2 cellular contexts compared by ENCODE assay signal in the genomic region with DNA sequence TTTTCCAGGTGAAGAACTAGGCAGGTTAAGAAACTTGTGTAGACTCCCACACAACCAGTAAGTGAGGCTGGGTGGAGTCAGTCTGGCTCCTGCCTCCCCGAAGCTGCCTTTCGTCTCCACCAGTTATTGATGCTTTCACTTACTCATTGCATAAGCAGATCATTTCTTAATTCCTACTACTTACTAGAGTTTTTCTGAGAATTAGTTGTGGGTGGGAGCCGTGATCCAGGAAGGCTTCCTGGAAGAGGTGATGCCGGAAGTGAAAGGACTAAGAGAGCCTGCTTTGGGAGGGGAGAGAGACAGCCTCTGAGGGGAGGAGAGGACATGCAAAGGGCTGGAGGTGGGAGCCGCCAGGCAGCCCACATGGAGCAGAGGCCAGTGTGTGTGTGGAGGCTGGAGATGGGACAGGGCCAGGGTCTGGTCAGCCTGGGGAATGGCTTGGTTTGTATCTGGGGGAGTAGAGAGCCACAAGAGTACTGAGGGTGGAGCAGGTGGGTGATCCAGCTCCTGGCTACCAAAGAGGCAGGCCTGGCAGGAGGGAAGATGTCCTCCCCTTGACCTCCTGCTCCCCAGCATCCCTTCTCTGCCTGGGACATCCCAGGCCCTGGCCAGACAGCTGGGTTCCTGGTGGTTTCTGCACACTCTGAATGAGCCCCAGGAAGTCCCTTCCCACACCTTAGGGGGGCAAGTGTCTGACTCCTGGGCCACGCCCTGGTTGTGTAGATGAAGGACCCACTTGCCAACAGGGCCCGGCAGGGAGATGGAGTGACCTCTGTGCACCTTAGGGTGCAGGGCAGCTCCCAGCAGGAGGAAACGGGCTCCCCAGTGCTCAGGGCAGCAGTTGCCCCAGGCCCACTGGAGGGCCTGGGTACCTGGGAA.
TF ChIP-seq lines count a peak whose summit lies in the region.

No MANE protein-coding gene starts in this region.

TF ChIP-seq in WTC11, 78 proteins besides CTCF, POLR2A, EP300 and RAD21:
- TF ChIP-seq GTF2I (CRISPR knock-in tag; conservative IDR thresholded peaks at IDR 0.05) = no peak
- TF ChIP-seq ZBTB21 (CRISPR knock-in tag; IDR thresholded peaks at IDR 0.05; ENCODE audit: borderline replicate concordance) = no peak
- TF ChIP-seq, protein P1, sequence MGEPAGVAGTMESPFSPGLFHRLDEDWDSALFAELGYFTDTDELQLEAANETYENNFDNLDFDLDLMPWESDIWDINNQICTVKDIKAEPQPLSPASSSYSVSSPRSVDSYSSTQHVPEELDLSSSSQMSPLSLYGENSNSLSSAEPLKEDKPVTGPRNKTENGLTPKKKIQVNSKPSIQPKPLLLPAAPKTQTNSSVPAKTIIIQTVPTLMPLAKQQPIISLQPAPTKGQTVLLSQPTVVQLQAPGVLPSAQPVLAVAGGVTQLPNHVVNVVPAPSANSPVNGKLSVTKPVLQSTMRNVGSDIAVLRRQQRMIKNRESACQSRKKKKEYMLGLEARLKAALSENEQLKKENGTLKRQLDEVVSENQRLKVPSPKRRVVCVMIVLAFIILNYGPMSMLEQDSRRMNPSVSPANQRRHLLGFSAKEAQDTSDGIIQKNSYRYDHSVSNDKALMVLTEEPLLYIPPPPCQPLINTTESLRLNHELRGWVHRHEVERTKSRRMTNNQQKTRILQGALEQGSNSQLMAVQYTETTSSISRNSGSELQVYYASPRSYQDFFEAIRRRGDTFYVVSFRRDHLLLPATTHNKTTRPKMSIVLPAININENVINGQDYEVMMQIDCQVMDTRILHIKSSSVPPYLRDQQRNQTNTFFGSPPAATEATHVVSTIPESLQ (CRISPR knock-in tag; IDR thresholded peaks at IDR 0.05) = no peak
- no peak for TF ChIP-seq ETV6 (CRISPR knock-in tag; IDR thresholded peaks at IDR 0.05)
- TF ChIP-seq FOXP1 (CRISPR knock-in tag; IDR thresholded peaks at IDR 0.05; ENCODE audit: borderline replicate concordance) = no peak
- TF ChIP-seq, protein P2, sequence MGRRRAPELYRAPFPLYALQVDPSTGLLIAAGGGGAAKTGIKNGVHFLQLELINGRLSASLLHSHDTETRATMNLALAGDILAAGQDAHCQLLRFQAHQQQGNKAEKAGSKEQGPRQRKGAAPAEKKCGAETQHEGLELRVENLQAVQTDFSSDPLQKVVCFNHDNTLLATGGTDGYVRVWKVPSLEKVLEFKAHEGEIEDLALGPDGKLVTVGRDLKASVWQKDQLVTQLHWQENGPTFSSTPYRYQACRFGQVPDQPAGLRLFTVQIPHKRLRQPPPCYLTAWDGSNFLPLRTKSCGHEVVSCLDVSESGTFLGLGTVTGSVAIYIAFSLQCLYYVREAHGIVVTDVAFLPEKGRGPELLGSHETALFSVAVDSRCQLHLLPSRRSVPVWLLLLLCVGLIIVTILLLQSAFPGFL (CRISPR knock-in tag; IDR thresholded peaks at IDR 0.05; ENCODE audit: borderline replicate concordance) = no peak
- no peak for TF ChIP-seq KAT7 (CRISPR knock-in tag; IDR thresholded peaks at IDR 0.05; ENCODE audit: borderline replicate concordance)
- TF ChIP-seq, protein P3, sequence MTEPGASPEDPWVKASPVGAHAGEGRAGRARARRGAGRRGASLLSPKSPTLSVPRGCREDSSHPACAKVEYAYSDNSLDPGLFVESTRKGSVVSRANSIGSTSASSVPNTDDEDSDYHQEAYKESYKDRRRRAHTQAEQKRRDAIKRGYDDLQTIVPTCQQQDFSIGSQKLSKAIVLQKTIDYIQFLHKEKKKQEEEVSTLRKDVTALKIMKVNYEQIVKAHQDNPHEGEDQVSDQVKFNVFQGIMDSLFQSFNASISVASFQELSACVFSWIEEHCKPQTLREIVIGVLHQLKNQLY (CRISPR knock-in tag; IDR thresholded peaks at IDR 0.05) = no peak
- TF ChIP-seq SMAD4 (CRISPR knock-in tag; IDR thresholded peaks at IDR 0.05) = no peak
- TF ChIP-seq, protein P4, sequence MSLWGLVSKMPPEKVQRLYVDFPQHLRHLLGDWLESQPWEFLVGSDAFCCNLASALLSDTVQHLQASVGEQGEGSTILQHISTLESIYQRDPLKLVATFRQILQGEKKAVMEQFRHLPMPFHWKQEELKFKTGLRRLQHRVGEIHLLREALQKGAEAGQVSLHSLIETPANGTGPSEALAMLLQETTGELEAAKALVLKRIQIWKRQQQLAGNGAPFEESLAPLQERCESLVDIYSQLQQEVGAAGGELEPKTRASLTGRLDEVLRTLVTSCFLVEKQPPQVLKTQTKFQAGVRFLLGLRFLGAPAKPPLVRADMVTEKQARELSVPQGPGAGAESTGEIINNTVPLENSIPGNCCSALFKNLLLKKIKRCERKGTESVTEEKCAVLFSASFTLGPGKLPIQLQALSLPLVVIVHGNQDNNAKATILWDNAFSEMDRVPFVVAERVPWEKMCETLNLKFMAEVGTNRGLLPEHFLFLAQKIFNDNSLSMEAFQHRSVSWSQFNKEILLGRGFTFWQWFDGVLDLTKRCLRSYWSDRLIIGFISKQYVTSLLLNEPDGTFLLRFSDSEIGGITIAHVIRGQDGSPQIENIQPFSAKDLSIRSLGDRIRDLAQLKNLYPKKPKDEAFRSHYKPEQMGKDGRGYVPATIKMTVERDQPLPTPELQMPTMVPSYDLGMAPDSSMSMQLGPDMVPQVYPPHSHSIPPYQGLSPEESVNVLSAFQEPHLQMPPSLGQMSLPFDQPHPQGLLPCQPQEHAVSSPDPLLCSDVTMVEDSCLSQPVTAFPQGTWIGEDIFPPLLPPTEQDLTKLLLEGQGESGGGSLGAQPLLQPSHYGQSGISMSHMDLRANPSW (CRISPR knock-in tag; conservative IDR thresholded peaks at IDR 0.05; ENCODE audit: low read depth) = no peak
- no peak for TF ChIP-seq ZNF671 (CRISPR knock-in tag; IDR thresholded peaks at IDR 0.05)
- TF ChIP-seq CREM (CRISPR knock-in tag; IDR thresholded peaks at IDR 0.05) = no peak
- no peak for TF ChIP-seq MXD4 (CRISPR knock-in tag; IDR thresholded peaks at IDR 0.05; ENCODE audit: borderline replicate concordance)
- TF ChIP-seq, protein P5, sequence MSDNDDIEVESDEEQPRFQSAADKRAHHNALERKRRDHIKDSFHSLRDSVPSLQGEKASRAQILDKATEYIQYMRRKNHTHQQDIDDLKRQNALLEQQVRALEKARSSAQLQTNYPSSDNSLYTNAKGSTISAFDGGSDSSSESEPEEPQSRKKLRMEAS (CRISPR knock-in tag; IDR thresholded peaks at IDR 0.05) = no peak

TF ChIP-seq in K562, 482 proteins besides CTCF, POLR2A, EP300 and RAD21:
- TF ChIP-seq BCOR (IDR thresholded peaks at IDR 0.05) = peak; percentile 73
- peak in 1 of 2 experiments; percentile 44; a peak in 1 of 4 replicates for TF ChIP-seq KDM1A (IDR thresholded peaks at IDR 0.05)
- TF ChIP-seq, protein P6, sequence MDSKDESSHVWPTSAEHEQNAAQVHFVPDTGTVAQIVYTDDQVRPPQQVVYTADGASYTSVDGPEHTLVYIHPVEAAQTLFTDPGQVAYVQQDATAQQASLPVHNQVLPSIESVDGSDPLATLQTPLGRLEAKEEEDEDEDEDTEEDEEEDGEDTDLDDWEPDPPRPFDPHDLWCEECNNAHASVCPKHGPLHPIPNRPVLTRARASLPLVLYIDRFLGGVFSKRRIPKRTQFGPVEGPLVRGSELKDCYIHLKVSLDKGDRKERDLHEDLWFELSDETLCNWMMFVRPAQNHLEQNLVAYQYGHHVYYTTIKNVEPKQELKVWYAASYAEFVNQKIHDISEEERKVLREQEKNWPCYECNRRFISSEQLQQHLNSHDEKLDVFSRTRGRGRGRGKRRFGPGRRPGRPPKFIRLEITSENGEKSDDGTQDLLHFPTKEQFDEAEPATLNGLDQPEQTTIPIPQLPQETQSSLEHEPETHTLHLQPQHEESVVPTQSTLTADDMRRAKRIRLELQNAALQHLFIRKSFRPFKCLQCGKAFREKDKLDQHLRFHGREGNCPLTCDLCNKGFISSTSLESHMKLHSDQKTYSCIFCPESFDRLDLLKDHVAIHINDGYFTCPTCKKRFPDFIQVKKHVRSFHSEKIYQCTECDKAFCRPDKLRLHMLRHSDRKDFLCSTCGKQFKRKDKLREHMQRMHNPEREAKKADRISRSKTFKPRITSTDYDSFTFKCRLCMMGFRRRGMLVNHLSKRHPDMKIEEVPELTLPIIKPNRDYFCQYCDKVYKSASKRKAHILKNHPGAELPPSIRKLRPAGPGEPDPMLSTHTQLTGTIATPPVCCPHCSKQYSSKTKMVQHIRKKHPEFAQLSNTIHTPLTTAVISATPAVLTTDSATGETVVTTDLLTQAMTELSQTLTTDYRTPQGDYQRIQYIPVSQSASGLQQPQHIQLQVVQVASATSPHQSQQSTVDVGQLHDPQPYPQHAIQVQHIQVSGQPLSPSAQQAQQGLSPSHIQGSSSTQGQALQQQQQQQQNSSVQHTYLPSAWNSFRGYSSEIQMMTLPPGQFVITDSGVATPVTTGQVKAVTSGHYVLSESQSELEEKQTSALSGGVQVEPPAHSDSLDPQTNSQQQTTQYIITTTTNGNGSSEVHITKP (IDR thresholded peaks at IDR 0.05; ENCODE audit: partially characterized antibody) = no peak
- TF ChIP-seq ZFP36 (IDR thresholded peaks at IDR 0.05; ENCODE audit: low read depth, low read length, partially characterized antibody) = peak; percentile 94
- TF ChIP-seq SMARCA5 (IDR thresholded peaks at IDR 0.05) = peak; percentile 39; the same call in 1 of the 2 replicates
- no peak for TF ChIP-seq ZNF311 (CRISPR knock-in tag; IDR thresholded peaks at IDR 0.05)
